ENCODE assay signal across 1 cellular context in genomic region chr19:8663920-8664670, GRCh38.
TF ChIP-seq lines count a peak whose summit lies in the region.

No MANE protein-coding gene starts in this region.

TF ChIP-seq in SK-N-SH, 30 proteins besides CTCF, POLR2A, EP300 and RAD21 (continued from another document):
- no peak for TF ChIP-seq REST (IDR thresholded peaks at IDR 0.05; ENCODE audit: low read depth, low read length)
- TF ChIP-seq SMC3 (IDR thresholded peaks at IDR 0.05; ENCODE audit: low read depth, low read length) = no peak
- no peak for TF ChIP-seq RCOR1 (IDR thresholded peaks at IDR 0.05; ENCODE audit: low read length)
- no peak for TF ChIP-seq GABPA (IDR thresholded peaks at IDR 0.05; ENCODE audit: low read depth)
- no peak for TF ChIP-seq USF1 (IDR thresholded peaks at IDR 0.05; ENCODE audit: borderline replicate concordance, low read depth)
- TF ChIP-seq RFX5 (IDR thresholded peaks at IDR 0.05; ENCODE audit: low read length) = no peak
- TF ChIP-seq FOSL2 (IDR thresholded peaks at IDR 0.05; ENCODE audit: borderline replicate concordance, low read depth) = no peak
- TF ChIP-seq SIN3A (IDR thresholded peaks at IDR 0.05; ENCODE audit: borderline replicate concordance, low read depth, low read length) = no peak
- TF ChIP-seq TCF12 (IDR thresholded peaks at IDR 0.05) = no peak
- TF ChIP-seq GATA2 (CRISPR knock-in tag; IDR thresholded peaks at IDR 0.05) = no peak
- TF ChIP-seq TAF1 (IDR thresholded peaks at IDR 0.05; ENCODE audit: borderline replicate concordance, low read depth, low read length) = no peak
